ENCODE assay signal across 3 cellular contexts in genomic region chr17:50697663-50698272, GRCh38.
TF ChIP-seq lines count a peak whose summit lies in the region.

No MANE protein-coding gene starts in this region.

TF ChIP-seq in SK-N-SH, 30 proteins besides CTCF, POLR2A, EP300 and RAD21:
- TF ChIP-seq SMC3 (IDR thresholded peaks at IDR 0.05; ENCODE audit: low read depth, low read length) (no peak), RCOR1 (IDR thresholded peaks at IDR 0.05; ENCODE audit: low read length) (no peak), SIN3A (IDR thresholded peaks at IDR 0.05; ENCODE audit: borderline replicate concordance, low read depth, low read length) (no peak), GATA2 (CRISPR knock-in tag; IDR thresholded peaks at IDR 0.05) (no peak), CHD2 (IDR thresholded peaks at IDR 0.05; ENCODE audit: low read length, partially characterized antibody) (no peak), POLR2AphosphoS5 (IDR thresholded peaks at IDR 0.05; ENCODE audit: low read depth, low read length) (no peak), RXRA (IDR thresholded peaks at IDR 0.05; ENCODE audit: borderline replicate concordance, low read depth) (no peak)

TF ChIP-seq in SK-N-SH treated with all-trans-retinoic acid at 6 μM for 48 hours, 23 proteins besides CTCF, POLR2A, EP300 and RAD21:
- no peak for TF ChIP-seq ARNTL (CRISPR knock-in tag; IDR thresholded peaks at IDR 0.05; ENCODE audit: borderline replicate concordance, low read depth)
- no peak for TF ChIP-seq CSDC2 (CRISPR knock-in tag; IDR thresholded peaks at IDR 0.05)
- TF ChIP-seq SNAI2 (CRISPR knock-in tag; IDR thresholded peaks at IDR 0.05) = no peak
- TF ChIP-seq ZNF565 (CRISPR knock-in tag; conservative IDR thresholded peaks at IDR 0.05; ENCODE audit: low read depth) = no peak
- no peak for TF ChIP-seq TCF4 (CRISPR knock-in tag; IDR thresholded peaks at IDR 0.05; ENCODE audit: borderline replicate concordance)
- no peak for TF ChIP-seq PATZ1 (CRISPR knock-in tag; IDR thresholded peaks at IDR 0.05; ENCODE audit: borderline replicate concordance)
- TF ChIP-seq ZFP3 (CRISPR knock-in tag; IDR thresholded peaks at IDR 0.05) = no peak
- TF ChIP-seq GLIS3 (CRISPR knock-in tag; IDR thresholded peaks at IDR 0.05) = no peak
- no peak for TF ChIP-seq ESRRG (CRISPR knock-in tag; IDR thresholded peaks at IDR 0.05)
- TF ChIP-seq CSRNP3 (CRISPR knock-in tag; IDR thresholded peaks at IDR 0.05) = no peak

TF ChIP-seq in H1, 55 proteins besides CTCF, POLR2A, EP300 and RAD21:
- TF ChIP-seq PHF8 (conservative IDR thresholded peaks at IDR 0.05; ENCODE audit: low read depth, low read length) (no peak), RNF2 (IDR thresholded peaks at IDR 0.05; ENCODE audit: borderline replicate concordance, low read depth, low read length, missing control alignments, poor library complexity, severe bottlenecking) (no peak), CTBP2 (IDR thresholded peaks at IDR 0.05; ENCODE audit: borderline replicate concordance, insufficient read depth, insufficient read length, low read length) (no peak), KDM1A (IDR thresholded peaks at IDR 0.05; ENCODE audit: borderline replicate concordance, low read length) (no peak), CHD1 (IDR thresholded peaks at IDR 0.05; ENCODE audit: low read depth, low read length) (no peak), TBP (IDR thresholded peaks at IDR 0.05; ENCODE audit: low read depth, low read length) (no peak), CREB1 (IDR thresholded peaks at IDR 0.05) (no peak), TAF1 (IDR thresholded peaks at IDR 0.05; ENCODE audit: low read depth, low read length) (no peak), JUN (IDR thresholded peaks at IDR 0.05; ENCODE audit: low read depth, low read length) (no peak), TAF7 (optimal IDR thresholded peaks at IDR 0.05; ENCODE audit: borderline replicate concordance, low read depth, low read length) (no peak), SP2 (IDR thresholded peaks at IDR 0.05; ENCODE audit: low read length) (no peak), USF2 (IDR thresholded peaks at IDR 0.05; ENCODE audit: low read length) (no peak), EZH2 (IDR thresholded peaks at IDR 0.05; ENCODE audit: low read depth, low read length, severe bottlenecking) (no peak)
TF ChIP-seq in H1: peak in this region for 0.
